In the genomic region with DNA sequence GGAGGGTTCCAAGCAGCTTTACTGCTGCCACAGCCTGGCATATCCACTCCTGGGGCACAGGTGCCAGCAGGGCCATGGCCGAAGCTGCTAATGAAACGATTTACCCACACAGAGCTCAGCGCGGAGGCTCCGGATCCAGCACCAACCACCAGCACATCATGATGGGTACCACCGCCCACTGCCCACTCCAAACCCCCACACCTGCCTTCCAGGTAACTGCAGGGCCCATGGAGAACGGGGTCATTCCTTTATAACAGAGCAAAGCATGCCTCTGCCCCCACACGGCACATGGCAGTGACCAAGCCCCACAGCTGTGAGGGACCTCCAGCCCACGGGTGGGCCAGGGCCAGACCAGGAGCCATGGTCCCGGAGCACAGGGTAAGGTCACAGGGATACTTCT, we compare ENCODE assay signal across 19 cellular contexts. TPM values are rescaled to one million over a fixed set of nuclear protein-coding genes. Genes with fewer than 3 reads are reported as not detected.
DNase-seq lines count a peak whose midpoint lies in the region; ATAC-seq and TF ChIP-seq lines count a peak whose summit lies in the region.
"Had no signal": no experiment of that assay in that cellular context is flagged by ENCODE, and none has a peak within 500 bp of the region (broad histone marks: within the 10 kb centered on the region; RNA-seq: fewer than 3 reads in every experiment).

No MANE protein-coding gene starts in this region.

- ATAC-seq in natural killer cell treated with Interleukin-12 subunit alpha and Interleukin-12 subunit beta and Interleukin-15 and Interleukin-18, amount 100 ng/mL, for 72 hours: no peak
- ATAC-seq in natural killer cell: no peak
- no peak for ATAC-seq in sciatic nerve
- no peak for ATAC-seq in GM18502 (IDR thresholded peaks at IDR 0.05; ENCODE audit: poor library complexity, unreplicated experiment)
- ATAC-seq in GM21723 (IDR thresholded peaks at IDR 0.05; ENCODE audit: unreplicated experiment): no peak
- ATAC-seq: A549, GM23338 had no signal

- no peak overlapping the region for H3K4me3 Mint-ChIP-seq in natural killer cell treated with Interleukin-12 subunit alpha and Interleukin-12 subunit beta and Interleukin-15 and Interleukin-18, amount 100 ng/mL, for 72 hours
- H3K4me3 Mint-ChIP-seq in natural killer cell (no peak overlapping the region), glutamatergic neuron (ENCODE audit: unreplicated experiment) (peak overlapping the region; percentile 72)
- H3K4me3 Mint-ChIP-seq: CD4-positive, alpha-beta memory T cell; GM23338; HFFc6 had no signal

- no peaks in the 10 kb centered on the region for H3K4me1 Mint-ChIP-seq in natural killer cell treated with Interleukin-12 subunit alpha and Interleukin-12 subunit beta and Interleukin-15 and Interleukin-18, amount 100 ng/mL, for 72 hours (ENCODE audit: low read depth in 2 of 2)
- no peaks in the 10 kb centered on the region for H3K4me1 Mint-ChIP-seq in natural killer cell
- peaks cover 69% of the 10 kb centered on the region for H3K4me1 Mint-ChIP-seq in glutamatergic neuron (ENCODE audit: low read depth, unreplicated experiment)
- H3K4me1 Mint-ChIP-seq: CD4-positive, alpha-beta memory T cell had no signal

- H3K9me3 Mint-ChIP-seq in natural killer cell treated with Interleukin-12 subunit alpha and Interleukin-12 subunit beta and Interleukin-15 and Interleukin-18, amount 100 ng/mL, for 72 hours: no peaks in the 10 kb centered on the region
- H3K9me3 Mint-ChIP-seq in natural killer cell (no peaks in the 10 kb centered on the region), glutamatergic neuron (ENCODE audit: unreplicated experiment) (peaks cover 71% of the 10 kb centered on the region)
- H3K9me3 Mint-ChIP-seq: GM23338 had no signal

- peaks cover 0 to 2% of the 10 kb centered on the region in 2 donors for H3K27me3 Mint-ChIP-seq in natural killer cell treated with Interleukin-12 subunit alpha and Interleukin-12 subunit beta and Interleukin-15 and Interleukin-18, amount 100 ng/mL, for 72 hours
- H3K27me3 Mint-ChIP-seq in natural killer cell (ENCODE audit: low read depth in 2 of 2) (peaks cover 0 to 2% of the 10 kb centered on the region in 2 donors), glutamatergic neuron (ENCODE audit: unreplicated experiment) (peaks cover 42% of the 10 kb centered on the region)
- H3K27me3 Mint-ChIP-seq: CD4-positive, alpha-beta memory T cell had no signal

- intact Hi-C loops in natural killer cell (cut with micrococcal nuclease) (no loop called here), sciatic nerve (cut with DNase I) (no loop called here)

- H3K36me3 Mint-ChIP-seq in natural killer cell treated with Interleukin-12 subunit alpha and Interleukin-12 subunit beta and Interleukin-15 and Interleukin-18, amount 100 ng/mL, for 72 hours: no peaks in the 10 kb centered on the region
- no peaks in the 10 kb centered on the region for H3K36me3 Mint-ChIP-seq in natural killer cell
- H3K36me3 Mint-ChIP-seq in glutamatergic neuron (ENCODE audit: unreplicated experiment): peaks cover 9% of the 10 kb centered on the region
- H3K36me3 Mint-ChIP-seq: CD4-positive, alpha-beta memory T cell had no signal

- DNase-seq in natural killer cell treated with Interleukin-12 subunit alpha and Interleukin-12 subunit beta and Interleukin-15 and Interleukin-18, amount 100 ng/mL, for 72 hours (ENCODE audit: low spot score): peak; percentile 35
- DNase-seq in natural killer cell (no peak), glutamatergic neuron (no peak), mesenteric fat pad (ENCODE audit: low spot score) (peak; percentile 57), sciatic nerve (ENCODE audit: low spot score) (peak; percentile 51), activated gamma-delta T cell (lab: John Stamatoyannopoulos, UW) (no peak)
- DNase-seq: 8988T; C1 segment of cervical spinal cord; Calu3; CD4-positive, alpha-beta memory T cell; COR-L47; DMS53; DMS79 treated with DMSO at 0.1 percent for 48 hours; GF-D8; HFFc6 had no signal

- H3K27ac Mint-ChIP-seq in natural killer cell treated with Interleukin-12 subunit alpha and Interleukin-12 subunit beta and Interleukin-15 and Interleukin-18, amount 100 ng/mL, for 72 hours: no peak overlapping the region
- H3K27ac Mint-ChIP-seq in natural killer cell (no peak overlapping the region), glutamatergic neuron (ENCODE audit: unreplicated experiment) (peak overlapping the region; percentile 71)
- H3K27ac Mint-ChIP-seq: CD4-positive, alpha-beta memory T cell; GM23338; HFFc6 had no signal

- no peak for TF ChIP-seq CTCF in natural killer cell (IDR thresholded peaks at IDR 0.05)
- TF ChIP-seq CTCF in glutamatergic neuron (IDR thresholded peaks at IDR 0.05; ENCODE audit: partially characterized antibody, unreplicated experiment): no peak

RNA-seq across cellular contexts. Expression of a gene that starts 53.2 kb away (rescaled TPM):
- total RNA-seq in natural killer cell treated with Interleukin-12 subunit alpha and Interleukin-12 subunit beta and Interleukin-15 and Interleukin-18, amount 100 ng/mL, for 72 hours: not detected
- total RNA-seq in natural killer cell (not detected), glutamatergic neuron (ENCODE audit: unreplicated experiment) (544 TPM), mesenteric fat pad (28.6 TPM), sciatic nerve (38.9 TPM)
- total RNA-seq: Calu3; CD4-positive, alpha-beta memory T cell had no signal

Comparison
In these comparisons a context has a peak if more than half of its experiments do, and no peak if none do; other contexts are left out.
1. DNase-seq: peak in natural killer cell treated with Interleukin-12 subunit alpha and Interleukin-12 subunit beta and Interleukin-15 and Interleukin-18, amount 100 ng/mL, for 72 hours (single experiment), mesenteric fat pad (single experiment) and sciatic nerve (single experiment); none in natural killer cell (single experiment), glutamatergic neuron (single experiment) and activated gamma-delta T cell (single experiment).
2. RNA of a gene that starts 53.2 kb away (total RNA-seq): 544 TPM in glutamatergic neuron (single experiment), 38.9 TPM in sciatic nerve (single experiment) and 28.6 TPM in mesenteric fat pad (single experiment); not detected in natural killer cell treated with Interleukin-12 subunit alpha and Interleukin-12 subunit beta and Interleukin-15 and Interleukin-18, amount 100 ng/mL, for 72 hours and not detected in natural killer cell; every median in the first group is over 10 times any median in the second.